17 cellular contexts compared by ENCODE assay signal in genomic region chr11:108931168-108931567, GRCh38.
"Had no signal": no experiment of that assay in that cellular context is flagged by ENCODE, and none has a peak within 500 bp of the region (broad histone marks: within the 10 kb centered on the region; RNA-seq: fewer than 3 reads in every experiment).

No MANE protein-coding gene starts in this region.

- H3K4me1 ChIP-seq: body of pancreas, stomach, tibial artery, vagina had no signal

- H3K36me3 ChIP-seq: esophagus muscularis mucosa, gastroesophageal sphincter, stomach, tibial artery, vagina had no signal

- H3K4me3 ChIP-seq: body of pancreas, esophagus muscularis mucosa, gastroesophageal sphincter, stomach, tibial artery, vagina had no signal

- H3K27ac ChIP-seq: body of pancreas, esophagus muscularis mucosa, gastroesophageal sphincter, stomach, tibial artery, vagina had no signal

- H3K27me3 ChIP-seq: body of pancreas, esophagus muscularis mucosa, gastroesophageal sphincter, stomach, tibial artery, vagina had no signal

- H3K9me3 ChIP-seq: body of pancreas, esophagus muscularis mucosa, gastroesophageal sphincter, stomach, tibial artery, vagina had no signal

- ATAC-seq: activated T-helper 17 cell treated with anti-CD3 and anti-CD28 coated beads, Interleukin-2, amount 50 U/mL, for 72 hours; body of pancreas; gastroesophageal sphincter; left ventricle myocardium superior had no signal

- DNase-seq: activated CD4-positive, alpha-beta T cell treated with anti-CD3 and anti-CD28 coated beads, Interleukin-2, amount 50 U/mL, for 1 hour; activated naive CD4-positive, alpha-beta T cell treated with anti-CD3 and anti-CD28 coated beads for 36 hours; activated T-cell treated with anti-CD3 and anti-CD28 coated beads for 4 hours; body of pancreas; cerebellar nuclear complex; dermis blood vessel endothelial cell; left ventricle myocardium superior; mesendoderm; occipital lobe; stimulated activated CD4-positive, alpha-beta T cell treated with anti-CD3 and anti-CD28 coated beads, Interleukin-4, amount 100 ng/mL, for 1 hour; stimulated activated CD8-positive, alpha-beta memory T cell treated with anti-CD3 and anti-CD28 coated beads, Interleukin-4, amount 100 ng/mL, for 48 hours; stomach; tibial artery had no signal
